1 cellular context compared by ENCODE assay signal in the genomic region with DNA sequence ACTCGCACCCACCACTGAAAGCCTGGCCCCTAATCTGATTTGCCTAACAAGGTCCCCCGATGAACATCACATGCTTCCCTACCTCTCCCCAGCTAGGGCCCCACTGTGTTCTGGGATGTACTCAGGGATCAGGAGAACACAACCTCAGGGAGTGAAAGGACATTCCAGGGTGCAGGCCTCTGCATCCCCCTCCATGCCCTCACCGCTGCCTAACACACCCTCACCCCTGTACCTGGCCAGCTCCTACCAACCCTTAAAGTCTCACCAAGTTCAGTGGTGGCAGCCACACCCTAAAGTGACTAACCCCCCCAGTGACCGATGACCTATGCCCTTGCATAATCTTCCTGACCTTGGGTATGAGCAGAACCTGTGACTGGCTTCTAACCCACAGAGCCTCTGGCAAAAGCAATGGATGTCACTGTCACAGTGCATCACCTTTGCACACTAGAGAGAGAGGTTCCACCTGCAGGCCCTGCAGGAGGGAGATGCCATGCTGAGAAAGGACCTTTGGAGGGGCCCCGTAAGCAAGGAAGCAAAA.
TF ChIP-seq lines count a peak whose summit lies in the region.

No MANE protein-coding gene starts in this region.

TF ChIP-seq in A549, 52 proteins besides CTCF, POLR2A, EP300 and RAD21:
- no peak for TF ChIP-seq NR3C1 (IDR thresholded peaks at IDR 0.05)
- no peak for TF ChIP-seq HDAC2 (IDR thresholded peaks at IDR 0.05)
- no peak for TF ChIP-seq HOXA7 (CRISPR knock-in tag; IDR thresholded peaks at IDR 0.05)
- no peak for TF ChIP-seq PBX3 (IDR thresholded peaks at IDR 0.05)
- no peak for TF ChIP-seq HEYL (CRISPR knock-in tag; IDR thresholded peaks at IDR 0.05)
- no peak for TF ChIP-seq MAFK (IDR thresholded peaks at IDR 0.05; ENCODE audit: partially characterized antibody)
- TF ChIP-seq EHMT2 (IDR thresholded peaks at IDR 0.05; ENCODE audit: low read depth), result no peak
- TF ChIP-seq RNF2 (IDR thresholded peaks at IDR 0.05; ENCODE audit: borderline replicate concordance, low read depth), result no peak
- no peak for TF ChIP-seq NFE2L2 (conservative IDR thresholded peaks at IDR 0.05; ENCODE audit: low read length)
- TF ChIP-seq NPAS2 (CRISPR knock-in tag; IDR thresholded peaks at IDR 0.05; ENCODE audit: borderline replicate concordance), result no peak
- TF ChIP-seq KDM5A (IDR thresholded peaks at IDR 0.05), result no peak
- TF ChIP-seq BCL3 (IDR thresholded peaks at IDR 0.05), result no peak
- no peak for TF ChIP-seq ZNF302 (CRISPR knock-in tag; IDR thresholded peaks at IDR 0.05)
- TF ChIP-seq, protein P1, sequence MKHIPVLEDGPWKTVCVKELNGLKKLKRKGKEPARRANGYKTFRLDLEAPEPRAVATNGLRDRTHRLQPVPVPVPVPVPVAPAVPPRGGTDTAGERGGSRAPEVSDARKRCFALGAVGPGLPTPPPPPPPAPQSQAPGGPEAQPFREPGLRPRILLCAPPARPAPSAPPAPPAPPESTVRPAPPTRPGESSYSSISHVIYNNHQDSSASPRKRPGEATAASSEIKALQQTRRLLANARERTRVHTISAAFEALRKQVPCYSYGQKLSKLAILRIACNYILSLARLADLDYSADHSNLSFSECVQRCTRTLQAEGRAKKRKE (CRISPR knock-in tag; IDR thresholded peaks at IDR 0.05; ENCODE audit: low read depth), result no peak
- no peak for TF ChIP-seq CHD4 (IDR thresholded peaks at IDR 0.05; ENCODE audit: borderline replicate concordance)
- no peak for TF ChIP-seq REST (IDR thresholded peaks at IDR 0.05)
- no peak for TF ChIP-seq SMC3 (IDR thresholded peaks at IDR 0.05)
TF ChIP-seq in A549: peak in this region for 0.
